10 cellular contexts compared by ENCODE assay signal in genomic region chr10:30645340-30645827, GRCh38. TPM values are rescaled to one million over a fixed set of nuclear protein-coding genes. Genes with fewer than 3 reads are reported as not detected.
A peak's percentile ranks its signal among the peaks of the same experiment; 100 is the strongest.
DNase-seq lines count a peak whose midpoint lies in the region; ATAC-seq, FAIRE-seq and TF ChIP-seq lines count a peak whose summit lies in the region.
"Had no signal": no experiment of that assay in that cellular context is flagged by ENCODE, and none has a peak within 500 bp of the region (broad histone marks: within the 10 kb centered on the region; RNA-seq: fewer than 3 reads in every experiment).

No MANE protein-coding gene starts in this region.

- no peak overlapping the region for H3K4ac ChIP-seq in H9 (ENCODE audit: low read depth, low read length)

- H2BK12ac ChIP-seq in H9 (ENCODE audit: insufficient read length, low read depth, low read length): no peak overlapping the region

- no peak overlapping the region for H3K9ac ChIP-seq in H9 (ENCODE audit: extremely low read depth, insufficient read length, low read length)
- H3K9ac ChIP-seq in HepG2 (ENCODE audit: insufficient read depth, low read depth, low read length): no peak overlapping the region

- H3K27me3 ChIP-seq in H9 (ENCODE audit: insufficient read depth, low read length): no peaks in the 10 kb centered on the region
- peaks cover 2 to 18% of the 10 kb centered on the region in 2 experiments; a peak in 2 of 5 replicates for H3K27me3 ChIP-seq in HepG2 (ENCODE audit: control insufficient read depth in 1 of 2, insufficient read depth in 2 of 2, low read length in 2 of 2)
- peaks cover 3 to 10% of the 10 kb centered on the region in 2 donors for H3K27me3 ChIP-seq in naive thymus-derived CD4-positive, alpha-beta T cell (ENCODE audit: control insufficient read depth in 2 of 2, insufficient read depth in 2 of 2, low read length in 2 of 2)

- H3K4me2 ChIP-seq in H9 (ENCODE audit: insufficient read depth, insufficient read length, low read length) (no peak overlapping the region), HepG2 (ENCODE audit: low read depth, low read length) (peak overlapping the region; percentile 21; the same call in 1 of the 2 replicates)

- no peak overlapping the region for H2BK15ac ChIP-seq in H9 (ENCODE audit: low read depth, low read length)

- no peaks in the 10 kb centered on the region for H4K20me1 ChIP-seq in H9 (ENCODE audit: control insufficient read depth, insufficient read depth, insufficient read length)
- H4K20me1 ChIP-seq in HepG2 (ENCODE audit: insufficient read depth, low read length): no peaks in the 10 kb centered on the region

- no peak overlapping the region; a peak in 1 of 6 replicates for H3K4me3 ChIP-seq in HepG2 (replicated peaks in 1 of 3; ENCODE audit: insufficient read depth in 1 of 3, low read depth in 2 of 3, low read length in 3 of 3)
- H3K4me3 ChIP-seq in naive thymus-derived CD4-positive, alpha-beta T cell (ENCODE audit: low read length): no peak overlapping the region

- H3K27ac Mint-ChIP-seq in H9 (no peak overlapping the region; a peak in 1 of 7 replicates), brain (peak overlapping the region; percentile 2 to 86 (median 68))
- no peak overlapping the region for H3K27ac Mint-ChIP-seq in naive thymus-derived CD4-positive, alpha-beta T cell

- H3T11ph ChIP-seq in H9 (ENCODE audit: low read length): no peak overlapping the region

- H3K4me1 ChIP-seq in H9 (ENCODE audit: insufficient read depth, low read length) (no peaks in the 10 kb centered on the region; the same call in 1 of the 2 replicates), HepG2 (ENCODE audit: insufficient read depth, low read length) (peaks cover 42% of the 10 kb centered on the region)
- H3K4me1 ChIP-seq in naive thymus-derived CD4-positive, alpha-beta T cell (ENCODE audit: control insufficient read depth in 2 of 2, insufficient read depth in 2 of 2, low read length in 2 of 2): no peaks in the 10 kb centered on the region

- H3K56ac ChIP-seq in H9 (ENCODE audit: insufficient read length, low read depth, low read length): no peak overlapping the region

- BruUV-seq in HepG2 (replicated peaks; lab: Mats Ljungman, UMichigan): no TSS peak

- H3K4me1 Mint-ChIP-seq in H9 (peaks cover 34 to 41% of the 10 kb centered on the region in 2 experiments), brain (peaks cover 34% of the 10 kb centered on the region)
- peaks cover 0 to 9% (median 0%) of the 10 kb centered on the region in 7 donors for H3K4me1 Mint-ChIP-seq in naive thymus-derived CD4-positive, alpha-beta T cell

- peak; percentile 33 for DNase-seq in Ammon's horn (ENCODE audit: low spot score)
- DNase-seq in H9: peak; percentile 41
- DNase-seq in HepG2 (ENCODE audit: low spot score): peak; percentile 9
- no peak for DNase-seq in stimulated activated naive CD4-positive, alpha-beta T cell (lab: John Stamatoyannopoulos, UW)
- DNase-seq in effector CD8-positive, alpha-beta T cell (lab: John Stamatoyannopoulos, UW): no peak
- no peak for DNase-seq in naive thymus-derived CD4-positive, alpha-beta T cell
- no peak for DNase-seq in OCI-M1 (lab: John Stamatoyannopoulos, UW)
- DNase-seq: SIG-M5 had no signal

- no peaks in the 10 kb centered on the region for H3K36me3 ChIP-seq in HepG2 (replicated peaks in 1 of 2; ENCODE audit: control insufficient read depth in 1 of 2, insufficient read depth in 2 of 2, low read length in 2 of 2)
- H3K36me3 ChIP-seq in naive thymus-derived CD4-positive, alpha-beta T cell (ENCODE audit: control insufficient read depth in 2 of 3, insufficient read depth in 3 of 3, low read length in 3 of 3): no peaks in the 10 kb centered on the region

- H4K8ac ChIP-seq in H9 (replicated peaks; ENCODE audit: insufficient read length, low read depth, low read length): no peak overlapping the region

- no peak overlapping the region for H2BK5ac ChIP-seq in H9 (ENCODE audit: insufficient read length, low read length)

- peak; percentile 92 for ATAC-seq in HepG2
- no peak for ATAC-seq in naive thymus-derived CD4-positive, alpha-beta T cell

- TF ChIP-seq CTCF in H9 (conservative IDR thresholded peaks at IDR 0.05) (0 out of 3 replicates have a peak, but pooled peaks have one; percentile 16), brain (conservative IDR thresholded peaks at IDR 0.05) (no peak), HepG2 (CRISPR knock-in tag; IDR thresholded peaks at IDR 0.05) (no peak)

- no CpG with 5 or more reads among the region's 15 CpGs for WGBS in H9 (ENCODE audit: extremely low coverage, insufficient read length, low lambda C conversion rate)
- 10% methylated on average over 5 of the region's 15 CpGs for WGBS in HepG2 (ENCODE audit: low lambda C conversion rate)

- H3K23ac ChIP-seq in H9 (ENCODE audit: insufficient read length, low read depth, low read length): no peak overlapping the region

- no peak overlapping the region for H3K27ac ChIP-seq in H9 (ENCODE audit: insufficient read length, low read depth, low read length)
- no peak overlapping the region for H3K27ac ChIP-seq in HepG2 (ENCODE audit: extremely low read length, insufficient read depth, low read length)
- no peak overlapping the region for H3K27ac ChIP-seq in naive thymus-derived CD4-positive, alpha-beta T cell (ENCODE audit: low read depth, low read length)

- H2BK120ac ChIP-seq in H9 (ENCODE audit: low read depth, low read length, poor library complexity, severe bottlenecking): no peak overlapping the region

- H4K5ac ChIP-seq in H9 (ENCODE audit: insufficient read length, low read depth, low read length): no peak overlapping the region

- H3K9me3 Mint-ChIP-seq in H9 (no peaks in the 10 kb centered on the region; a peak in 1 of 5 replicates), brain (peaks cover 0 to 5% (median 0%) of the 10 kb centered on the region in 5 experiments)
- H3K9me3 Mint-ChIP-seq in naive thymus-derived CD4-positive, alpha-beta T cell: peaks cover 0 to 1% (median 0%) of the 10 kb centered on the region in 11 donors

- peak; percentile 76 for FAIRE-seq in HepG2 (lab: Jason Lieb, UNC)

- no peak overlapping the region for H4K91ac ChIP-seq in H9 (ENCODE audit: insufficient read length, low read depth, low read length)

- H3K36me3 Mint-ChIP-seq in H9 (ENCODE audit: insufficient read depth in 1 of 3, low read depth in 3 of 3): no peaks in the 10 kb centered on the region; a peak in 3 of 7 replicates
- no peaks in the 10 kb centered on the region for H3K36me3 Mint-ChIP-seq in brain
- H3K36me3 Mint-ChIP-seq in naive thymus-derived CD4-positive, alpha-beta T cell: no peaks in the 10 kb centered on the region

- in situ Hi-C loops in HepG2 (cut with HindIII; ENCODE audit: extremely low pct_ligation_motif_present, low pct_unique_long_range_greater_than_20kb): no loop called here

- H2AK5ac ChIP-seq in H9 (ENCODE audit: insufficient read length, low read length): no peak overlapping the region

- CTCF ChIA-PET in HepG2 (lab: Yijun Ruan, JAX; ENCODE audit: low intra/inter-chr PET ratio, low total read pairs): no interaction called here
- CTCF ChIA-PET in naive thymus-derived CD4-positive, alpha-beta T cell (lab: Charles Lee): no interaction called here

- H3K27me3 Mint-ChIP-seq in H9 (ENCODE audit: low read depth) (peaks cover 24% of the 10 kb centered on the region), brain (peaks cover 7% of the 10 kb centered on the region)
- peaks cover 37 to 51% (median 45%) of the 10 kb centered on the region in 5 donors for H3K27me3 Mint-ChIP-seq in naive thymus-derived CD4-positive, alpha-beta T cell

- intact Hi-C loops in HepG2 (cut with micrococcal nuclease; ENCODE audit: unreplicated experiment): no loop called here
- intact Hi-C loops in naive thymus-derived CD4-positive, alpha-beta T cell (cut with micrococcal nuclease): no loop called here

- H3K79me1 ChIP-seq in H9 (ENCODE audit: insufficient read depth, low read depth, low read length, poor library complexity, severe bottlenecking): no peaks in the 10 kb centered on the region

- no peaks in the 10 kb centered on the region for H3K23me2 ChIP-seq in H9 (ENCODE audit: insufficient read length, low read depth, low read length, poor library complexity, severe bottlenecking)

- H2AFZ ChIP-seq in H9 (ENCODE audit: low read length): no peak overlapping the region
- no peak overlapping the region for H2AFZ ChIP-seq in HepG2 (ENCODE audit: low read length)

- H3K79me2 ChIP-seq in H9 (ENCODE audit: insufficient read depth, low read length) (no peaks in the 10 kb centered on the region), HepG2 (ENCODE audit: insufficient read depth, low read length) (no peaks in the 10 kb centered on the region)

- POLR2A ChIA-PET in HepG2 (lab: Yijun Ruan, JAX): no interaction called here
- POLR2A ChIA-PET in naive thymus-derived CD4-positive, alpha-beta T cell (lab: Charles Lee): no interaction called here

- no peak overlapping the region for H3K14ac ChIP-seq in H9 (ENCODE audit: insufficient read depth, low read length)

- H3K18ac ChIP-seq in H9 (ENCODE audit: insufficient read length, low read depth, low read length): no peak overlapping the region

- H3K4me3 Mint-ChIP-seq in H9: no peak overlapping the region
- peak overlapping the region; percentile 34 to 71 (median 59) for H3K4me3 Mint-ChIP-seq in brain
- H3K4me3 Mint-ChIP-seq in naive thymus-derived CD4-positive, alpha-beta T cell: peak overlapping the region in 1 of 10 donors; percentile 32

- TF ChIP-seq POLR2A in HepG2 (IDR thresholded peaks at IDR 0.05; ENCODE audit: insufficient read depth in 1 of 2, low read depth in 2 of 2, low read length in 2 of 2): no peak

- no peak for TF ChIP-seq EP300 in HepG2 (IDR thresholded peaks at IDR 0.05; ENCODE audit: low read depth in 2 of 2, low read length in 2 of 2)
- TF ChIP-seq EP300 in HepG2 (CRISPR knock-in tag; IDR thresholded peaks at IDR 0.05; ENCODE audit: borderline replicate concordance): no peak

- no peak overlapping the region for H2BK20ac ChIP-seq in H9 (ENCODE audit: low read depth, low read length, poor library complexity, severe bottlenecking)

- no peaks in the 10 kb centered on the region for H3K9me3 ChIP-seq in H9 (ENCODE audit: control insufficient read depth, low read depth, low read length)
- no peaks in the 10 kb centered on the region for H3K9me3 ChIP-seq in HepG2 (ENCODE audit: low read length)
- H3K9me3 ChIP-seq in naive thymus-derived CD4-positive, alpha-beta T cell (ENCODE audit: control insufficient read depth in 2 of 3, low read length in 3 of 3): no peaks in the 10 kb centered on the region

- no peak for TF ChIP-seq RAD21 in HepG2 (CRISPR knock-in tag; IDR thresholded peaks at IDR 0.05)

RNA-seq across cellular contexts. Expression of gene LYZL2, which starts 15.8 kb away (rescaled TPM):
- not detected in 2 replicates for total RNA-seq in H9 (2021)
- not detected for polyA plus RNA-seq in brain (ENCODE audit: insufficient read depth, low read depth, low replicate concordance)
- 0.20 TPM in 1 of 2 replicates, not detected in the other for total RNA-seq in HepG2 (2016; rRNA removed; fragmentation: Illumina TruSeq; extraction: Trizol)
- total RNA-seq in HepG2 (2016; cell fraction: cytosol; rRNA removed; fragmentation: Illumina TruSeq; extraction: Trizol; ENCODE audit: low read depth): not detected in 2 replicates
- total RNA-seq in HepG2 (2016; cell fraction: insoluble cytoplasmic fraction; rRNA removed; fragmentation: Illumina TruSeq; extraction: Trizol): not detected in 2 replicates
- not detected in 2 replicates for total RNA-seq in HepG2 (2016; cell fraction: membrane; rRNA removed; fragmentation: Illumina TruSeq; extraction: Trizol)
- not detected in 2 replicates for total RNA-seq in HepG2 (2016; cell fraction: nucleus; rRNA removed; fragmentation: Illumina TruSeq; extraction: Trizol)
- 0.31 and 0.63 TPM in 2 replicates for polyA plus RNA-seq in HepG2 (2011; rRNA removed)
- polyA plus RNA-seq in HepG2 (2011; cell fraction: cytosol; rRNA removed): 0.31 and 0.59 TPM in 2 replicates
- polyA plus RNA-seq in HepG2 (2011; cell fraction: nucleus; rRNA removed): 0.24 and 0.85 TPM in 2 replicates
- polyA plus RNA-seq in HepG2 (2012): 0.31 TPM in 1 of 2 replicates, not detected in the other
- polyA plus RNA-seq in HepG2 (2016; cell fraction: cytosol; fragmentation: Illumina TruSeq; extraction: Trizol; ENCODE audit: low read depth): 0.14 TPM in 1 of 2 replicates, not detected in the other
- polyA plus RNA-seq in HepG2 (2016; cell fraction: insoluble cytoplasmic fraction; fragmentation: Illumina TruSeq; extraction: Trizol; ENCODE audit: low read depth): not detected in 2 replicates
- not detected in 2 replicates for polyA plus RNA-seq in HepG2 (2016; cell fraction: membrane; fragmentation: Illumina TruSeq; extraction: Trizol; ENCODE audit: low read depth)
- polyA plus RNA-seq in HepG2 (2016; cell fraction: nucleus; fragmentation: Illumina TruSeq; extraction: Trizol; ENCODE audit: insufficient read depth, low read depth): 0.85 TPM in 1 of 2 replicates, not detected in the other
- polyA minus RNA-seq in HepG2 (2011; rRNA and poly(A)+ RNA removed; ENCODE audit: low replicate concordance): not detected in 2 replicates
- polyA minus RNA-seq in HepG2 (2011; cell fraction: cytosol; rRNA and poly(A)+ RNA removed): not detected in 2 replicates
- polyA minus RNA-seq in HepG2 (2011; cell fraction: nucleus; rRNA and poly(A)+ RNA removed): 1.2 TPM in 1 of 2 replicates, not detected in the other
- not detected for total RNA-seq in naive thymus-derived CD4-positive, alpha-beta T cell
- polyA plus RNA-seq in naive thymus-derived CD4-positive, alpha-beta T cell: not detected
- total RNA-seq: liver had no signal
- polyA plus RNA-seq: liver had no signal

Comparison
In these comparisons a context has a peak if more than half of its experiments do, and no peak if none do; other contexts are left out.
1. DNase-seq: peak in Ammon's horn (single experiment), H9 (single experiment) and HepG2 (single experiment); none in stimulated activated naive CD4-positive, alpha-beta T cell (0 of 6), effector CD8-positive, alpha-beta T cell (single experiment), naive thymus-derived CD4-positive, alpha-beta T cell (0 of 9) and OCI-M1 (single experiment).
2. H3K27ac Mint-ChIP-seq: peak in brain (5 of 5); none in H9 (0 of 3) and naive thymus-derived CD4-positive, alpha-beta T cell (0 of 9).
3. H3K4me3 Mint-ChIP-seq: peak in brain (5 of 5); none in H9 (0 of 2).